ENCODE assay signal across 10 cellular contexts in the genomic region with DNA sequence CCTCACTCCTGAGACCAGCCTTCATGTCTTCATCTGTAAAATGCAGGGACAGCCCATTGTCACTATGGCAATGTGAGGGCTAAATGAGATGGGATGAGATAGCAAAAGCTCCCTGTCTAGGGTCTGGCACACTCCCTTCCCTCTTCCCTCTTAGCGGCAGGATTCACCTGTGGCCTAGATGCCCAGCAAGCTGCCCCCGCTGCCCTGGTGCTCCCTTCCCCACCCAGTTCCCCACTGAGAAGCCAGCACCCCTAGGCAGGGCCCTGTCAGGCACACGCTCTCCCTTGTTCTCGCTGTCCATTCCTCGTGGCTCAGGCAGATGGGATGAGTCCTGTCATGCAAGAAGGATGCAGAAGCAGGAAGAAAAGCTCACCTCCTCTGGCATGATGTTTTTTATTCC.
"Had no signal": no experiment of that assay in that cellular context is flagged by ENCODE, and none has a peak within 500 bp of the region (broad histone marks: within the 10 kb centered on the region; RNA-seq: fewer than 3 reads in every experiment).

No MANE protein-coding gene starts in this region.

- DNase-seq: GM23248, GOT3, H7, HFFc6, KBM-7 had no signal

- H3K27ac ChIP-seq: GM23248, HL-60 had no signal

- H3K4me3 Mint-ChIP-seq: HFFc6 had no signal

- H3K4me1 Mint-ChIP-seq: IgD-negative memory B cell had no signal

- ATAC-seq: HCT116, HepG2 had no signal

- H3K4me1 ChIP-seq: HAP-1 had no signal

- H3K9me3 Mint-ChIP-seq: HFFc6 had no signal

- FAIRE-seq: HepG2 had no signal

- H3K4me3 ChIP-seq: GM23248, HAP-1 had no signal

- H3K27ac Mint-ChIP-seq: HFFc6, IgD-negative memory B cell had no signal
